In the genomic region with DNA sequence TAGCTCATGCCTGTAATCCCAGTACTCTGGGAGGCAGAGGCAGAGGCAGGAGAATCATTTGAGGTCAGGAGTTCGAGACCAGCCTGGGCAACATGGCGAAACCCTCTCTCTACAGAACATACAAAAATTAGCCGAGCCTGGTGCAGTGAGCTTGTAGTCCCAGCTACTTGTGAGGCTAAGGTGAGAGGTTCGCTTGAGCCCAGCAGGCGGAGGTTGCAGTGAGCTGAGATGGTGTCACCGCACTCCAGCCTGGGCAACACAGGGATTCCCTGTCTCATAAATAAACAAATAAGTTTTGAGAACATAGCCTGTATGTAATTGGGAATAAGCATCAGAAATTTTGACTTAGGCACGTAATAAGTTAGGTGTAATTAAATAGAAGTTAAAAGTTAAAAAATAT, we compare ENCODE assay signal across 16 cellular contexts.
DNase-seq lines count a peak whose midpoint lies in the region; ATAC-seq and TF ChIP-seq lines count a peak whose summit lies in the region.
"Had no signal": no experiment of that assay in that cellular context is flagged by ENCODE, and none has a peak within 500 bp of the region (broad histone marks: within the 10 kb centered on the region; RNA-seq: fewer than 3 reads in every experiment).

No MANE protein-coding gene starts in this region.

- CTCF ChIA-PET in WTC11 (lab: Charles Lee), result no interaction called here
- CTCF ChIA-PET in Calu3 (lab: Charles Lee), result no interaction called here

- no peak overlapping the region for H3K9ac ChIP-seq in HUES48 (ENCODE audit: low read depth, low read length)
- H3K9ac ChIP-seq: KMS-11 had no signal

- H3K27ac Mint-ChIP-seq in WTC11, result no peak overlapping the region
- no peak overlapping the region for H3K27ac Mint-ChIP-seq in Calu3 (ENCODE audit: unreplicated experiment)
- H3K27ac Mint-ChIP-seq: CD4-positive, alpha-beta T cell had no signal

- no peaks in the 10 kb centered on the region for H3K9me3 ChIP-seq in HUES48 (ENCODE audit: control insufficient read depth, insufficient read depth, low read length)
- no peaks in the 10 kb centered on the region for H3K9me3 ChIP-seq in upper lobe of right lung
- H3K9me3 ChIP-seq: BE2C had no signal

- peaks cover 3% of the 10 kb centered on the region for H3K36me3 Mint-ChIP-seq in WTC11
- no peaks in the 10 kb centered on the region for H3K36me3 Mint-ChIP-seq in Calu3 (ENCODE audit: insufficient read depth, unreplicated experiment)

- DNase-seq in WTC11 (ENCODE audit: low spot score) (no peak), upper lobe of right lung (peak; percentile 23), Calu3 (no peak), NCI-H526 treated with DMSO at 0.1 percent for 48 hours (lab: John Stamatoyannopoulos, UW) (no peak)
- DNase-seq: BE2C; C1 segment of cervical spinal cord; CD4-positive, alpha-beta T cell; DMS 273 treated with DMSO at 0.1 percent for 48 hours; DMS53; DND-41; HCEC 1CT had no signal

- H3K4me3 ChIP-seq in GM08714 (ENCODE audit: low read length), result peak overlapping the region; percentile 60
- H3K4me3 ChIP-seq in HUES48 (ENCODE audit: low read depth, low read length), result peak overlapping the region; percentile 69; the same call in 1 of the 2 replicates
- H3K4me3 ChIP-seq in upper lobe of right lung, result no peak overlapping the region

- no peaks in the 10 kb centered on the region for H3K27me3 Mint-ChIP-seq in WTC11 (ENCODE audit: low read depth)
- H3K27me3 Mint-ChIP-seq in Calu3 (ENCODE audit: unreplicated experiment), result no peaks in the 10 kb centered on the region
- H3K27me3 Mint-ChIP-seq: CD4-positive, alpha-beta T cell had no signal

- H3K4me1 Mint-ChIP-seq in WTC11 (peaks cover 22% of the 10 kb centered on the region), Calu3 (ENCODE audit: low read depth, unreplicated experiment) (no peaks in the 10 kb centered on the region)

- ATAC-seq in WTC11 (no peak; the same call in 1 of the 2 replicates), upper lobe of right lung (no peak), GM21717 (IDR thresholded peaks at IDR 0.05; ENCODE audit: unreplicated experiment) (no peak)

- no peaks in the 10 kb centered on the region for H3K27me3 ChIP-seq in HUES48 (ENCODE audit: control insufficient read depth, insufficient read depth, low read length)
- no peaks in the 10 kb centered on the region for H3K27me3 ChIP-seq in upper lobe of right lung
- H3K27me3 ChIP-seq: BE2C had no signal

- H3K27ac ChIP-seq in HUES48 (ENCODE audit: low read depth, low read length) (no peak overlapping the region), upper lobe of right lung (no peak overlapping the region)
- H3K27ac ChIP-seq: HL-60, KMS-11 had no signal

- POLR2A ChIA-PET in WTC11 (lab: Charles Lee), result no interaction called here

- H3K4me1 ChIP-seq in HUES48 (ENCODE audit: control insufficient read depth, insufficient read depth, low read length) (no peaks in the 10 kb centered on the region), upper lobe of right lung (no peaks in the 10 kb centered on the region)
- H3K4me1 ChIP-seq: BE2C had no signal

- H3K4me3 Mint-ChIP-seq in WTC11 (peak overlapping the region; percentile 40; the same call in 1 of the 2 replicates), Calu3 (ENCODE audit: low read depth, unreplicated experiment) (no peak overlapping the region)
- H3K4me3 Mint-ChIP-seq: CD4-positive, alpha-beta T cell had no signal

- TF ChIP-seq CTCF in WTC11 (IDR thresholded peaks at IDR 0.05) (no peak), upper lobe of right lung (IDR thresholded peaks at IDR 0.05) (no peak), Calu3 (IDR thresholded peaks at IDR 0.05; ENCODE audit: unreplicated experiment) (no peak)

- intact Hi-C loops in upper lobe of right lung (cut with DNase I) (no loop called here), Calu3 (cut with micrococcal nuclease; ENCODE audit: unreplicated experiment) (no loop called here)

- no TSS peak for BruUV-seq in Calu3 (replicated peaks; lab: Mats Ljungman, UMichigan)

- H3K9me3 Mint-ChIP-seq in WTC11, result 0 out of 2 replicates have a peak, but pooled peaks cover 3% of the 10 kb centered on the region
- H3K9me3 Mint-ChIP-seq in Calu3 (ENCODE audit: low read depth, unreplicated experiment), result peaks cover 2% of the 10 kb centered on the region
- H3K9me3 Mint-ChIP-seq: CD4-positive, alpha-beta T cell had no signal

- H3K36me3 ChIP-seq in HUES48 (ENCODE audit: control insufficient read depth, insufficient read depth, low read length), result no peaks in the 10 kb centered on the region
- no peaks in the 10 kb centered on the region for H3K36me3 ChIP-seq in upper lobe of right lung
- H3K36me3 ChIP-seq: BE2C had no signal

TF ChIP-seq in WTC11, 78 proteins besides CTCF, POLR2A, EP300 and RAD21:
- TF ChIP-seq, protein P1, sequence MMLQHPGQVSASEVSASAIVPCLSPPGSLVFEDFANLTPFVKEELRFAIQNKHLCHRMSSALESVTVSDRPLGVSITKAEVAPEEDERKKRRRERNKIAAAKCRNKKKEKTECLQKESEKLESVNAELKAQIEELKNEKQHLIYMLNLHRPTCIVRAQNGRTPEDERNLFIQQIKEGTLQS (CRISPR knock-in tag; conservative IDR thresholded peaks at IDR 0.05), result no peak
- TF ChIP-seq TEAD4 (CRISPR knock-in tag; IDR thresholded peaks at IDR 0.05) (no peak), FOXK1 (CRISPR knock-in tag; IDR thresholded peaks at IDR 0.05) (no peak), PRDM15 (CRISPR knock-in tag; IDR thresholded peaks at IDR 0.05) (no peak), NFATC4 (CRISPR knock-in tag; IDR thresholded peaks at IDR 0.05) (no peak), IRF2 (CRISPR knock-in tag; IDR thresholded peaks at IDR 0.05; ENCODE audit: borderline replicate concordance, low read depth) (no peak)
